In the genomic region with DNA sequence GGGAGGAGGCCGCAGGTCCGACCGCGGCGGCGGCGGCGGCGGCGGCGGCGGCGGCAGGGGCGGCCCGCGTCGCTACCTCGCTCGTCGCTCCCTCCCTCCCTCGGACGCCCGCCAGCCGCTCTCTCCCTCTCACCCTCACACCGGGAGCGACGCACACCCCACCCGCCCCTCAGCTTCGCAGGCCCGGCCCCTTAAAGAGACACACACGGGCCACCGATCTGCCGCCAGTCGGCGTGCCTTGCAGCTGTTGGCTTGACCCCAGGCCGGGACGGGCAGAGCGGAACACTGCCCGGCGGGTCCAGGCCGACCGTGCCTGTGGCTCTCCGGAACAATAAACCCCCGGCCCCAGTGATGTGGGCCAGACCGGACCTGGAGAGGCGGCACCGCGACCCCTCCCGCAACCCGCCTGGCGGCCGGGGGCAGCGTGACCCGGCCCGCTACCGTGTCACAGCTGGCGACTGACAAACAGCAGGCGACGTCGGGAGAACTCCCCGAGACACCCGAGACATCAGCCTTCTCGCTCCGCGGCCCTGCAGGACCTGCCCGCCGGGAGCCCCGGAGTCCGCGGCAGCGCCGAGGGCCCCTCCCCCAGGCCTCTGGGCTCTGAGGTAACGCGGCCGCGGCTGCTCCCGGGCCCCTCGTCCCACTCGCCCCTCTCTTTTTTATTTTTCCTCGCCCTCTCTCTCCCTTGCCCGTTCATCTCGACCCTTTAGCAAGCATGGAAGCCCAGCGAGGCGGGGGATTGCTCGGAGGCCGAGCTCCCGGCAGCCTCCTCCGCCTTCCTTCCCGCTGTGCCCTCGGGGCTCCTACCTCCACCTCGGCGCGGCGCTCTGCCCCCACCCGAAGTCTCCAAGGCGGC, we compare ENCODE assay signal across 8 cellular contexts. TPM values are rescaled to one million over a fixed set of nuclear protein-coding genes. Genes with fewer than 3 reads are reported as not detected.
DNase-seq lines count a peak whose midpoint lies in the region; ATAC-seq and TF ChIP-seq lines count a peak whose summit lies in the region.

A gene with protein sequence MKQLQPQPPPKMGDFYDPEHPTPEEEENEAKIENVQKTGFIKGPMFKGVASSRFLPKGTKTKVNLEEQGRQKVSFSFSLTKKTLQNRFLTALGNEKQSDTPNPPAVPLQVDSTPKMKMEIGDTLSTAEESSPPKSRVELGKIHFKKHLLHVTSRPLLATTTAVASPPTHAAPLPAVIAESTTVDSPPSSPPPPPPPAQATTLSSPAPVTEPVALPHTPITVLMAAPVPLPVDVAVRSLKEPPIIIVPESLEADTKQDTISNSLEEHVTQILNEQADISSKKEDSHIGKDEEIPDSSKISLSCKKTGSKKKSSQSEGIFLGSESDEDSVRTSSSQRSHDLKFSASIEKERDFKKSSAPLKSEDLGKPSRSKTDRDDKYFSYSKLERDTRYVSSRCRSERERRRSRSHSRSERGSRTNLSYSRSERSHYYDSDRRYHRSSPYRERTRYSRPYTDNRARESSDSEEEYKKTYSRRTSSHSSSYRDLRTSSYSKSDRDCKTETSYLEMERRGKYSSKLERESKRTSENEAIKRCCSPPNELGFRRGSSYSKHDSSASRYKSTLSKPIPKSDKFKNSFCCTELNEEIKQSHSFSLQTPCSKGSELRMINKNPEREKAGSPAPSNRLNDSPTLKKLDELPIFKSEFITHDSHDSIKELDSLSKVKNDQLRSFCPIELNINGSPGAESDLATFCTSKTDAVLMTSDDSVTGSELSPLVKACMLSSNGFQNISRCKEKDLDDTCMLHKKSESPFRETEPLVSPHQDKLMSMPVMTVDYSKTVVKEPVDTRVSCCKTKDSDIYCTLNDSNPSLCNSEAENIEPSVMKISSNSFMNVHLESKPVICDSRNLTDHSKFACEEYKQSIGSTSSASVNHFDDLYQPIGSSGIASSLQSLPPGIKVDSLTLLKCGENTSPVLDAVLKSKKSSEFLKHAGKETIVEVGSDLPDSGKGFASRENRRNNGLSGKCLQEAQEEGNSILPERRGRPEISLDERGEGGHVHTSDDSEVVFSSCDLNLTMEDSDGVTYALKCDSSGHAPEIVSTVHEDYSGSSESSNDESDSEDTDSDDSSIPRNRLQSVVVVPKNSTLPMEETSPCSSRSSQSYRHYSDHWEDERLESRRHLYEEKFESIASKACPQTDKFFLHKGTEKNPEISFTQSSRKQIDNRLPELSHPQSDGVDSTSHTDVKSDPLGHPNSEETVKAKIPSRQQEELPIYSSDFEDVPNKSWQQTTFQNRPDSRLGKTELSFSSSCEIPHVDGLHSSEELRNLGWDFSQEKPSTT (N-terminal part only) (minus strand): TSS at position 124 of the 859 bp plus-strand sequence. CDS start 189 bp downstream, outside the sequence.

- H3K36me3 ChIP-seq in hepatocyte (replicated peaks; ENCODE audit: insufficient read depth, low read depth) = no peaks in the 10 kb centered on the region

- peak within 1 kb of the TSS; percentile 96 for H2AFZ ChIP-seq in hepatocyte

- H3K4me1 ChIP-seq in hepatocyte (ENCODE audit: insufficient read depth) = peaks cover 30% of the 10 kb centered on the region

- peak within 1 kb of the TSS; percentile 99 for H3K27ac ChIP-seq in hepatocyte

- ATAC-seq in GM18505 (IDR thresholded peaks at IDR 0.05; ENCODE audit: unreplicated experiment) (peak; percentile 69), HG02884 (IDR thresholded peaks at IDR 0.05; ENCODE audit: unreplicated experiment) (peak; percentile 53), HG03457 (IDR thresholded peaks at IDR 0.05; ENCODE audit: unreplicated experiment) (no peak)

- peak within 1 kb of the TSS; percentile 80 for H3K4me2 ChIP-seq in hepatocyte

- TF ChIP-seq CTCF in astrocyte of the cerebellum (IDR thresholded peaks at IDR 0.05; ENCODE audit: low read depth, low read length, missing control alignments) = peak; percentile 30
- TF ChIP-seq CTCF in hepatocyte (IDR thresholded peaks at IDR 0.05; ENCODE audit: poor library complexity) = peak; percentile 28

- H3K79me2 ChIP-seq in hepatocyte = peaks cover 80% of the 10 kb centered on the region

- in situ Hi-C loops in astrocyte of the cerebellum (cut with HindIII; ENCODE audit: low sequenced_read_pairs) = no loop called here

- H3K4me3 ChIP-seq in astrocyte of the cerebellum (ENCODE audit: low read depth, low read length) = peak within 1 kb of the TSS; percentile 95
- H3K4me3 ChIP-seq in hepatocyte = peak within 1 kb of the TSS; percentile 100

- no peaks in the 10 kb centered on the region for H3K9me3 ChIP-seq in hepatocyte (ENCODE audit: low read depth)

- peak; percentile 57 for TF ChIP-seq POLR2A in GM18505 (IDR thresholded peaks at IDR 0.05; ENCODE audit: borderline replicate concordance, extremely low read depth, insufficient read depth, insufficient read length)

- peaks cover 37% of the 10 kb centered on the region for H4K20me1 ChIP-seq in hepatocyte (ENCODE audit: insufficient read depth, poor library complexity, severe bottlenecking)

- DNase-seq in NCI-H187 (lab: John Stamatoyannopoulos, UW) = peak; percentile 21 to 72
- peak; percentile 78 for DNase-seq in T-helper 9 cell
- DNase-seq in astrocyte of the cerebellum (ENCODE audit: low read depth) = peak; percentile 71
- DNase-seq in hepatocyte (ENCODE audit: low spot score) = peak; percentile 96
- peak; percentile 96 for DNase-seq in retina

- no peaks in the 10 kb centered on the region for H3K27me3 ChIP-seq in hepatocyte

- H3K9me2 ChIP-seq in hepatocyte (replicated peaks; ENCODE audit: insufficient read depth) = no peaks in the 10 kb centered on the region

- 1% methylated on average over 47 of the region's 96 CpGs for WGBS in hepatocyte (ENCODE audit: low lambda C conversion rate, missing lambda C conversion rate)

RNA-seq across cellular contexts. Expression of the gene that starts here (rescaled TPM):
- 34.4 and 37.8 TPM in 2 replicates for total RNA-seq in hepatocyte
- polyA plus RNA-seq in hepatocyte = 11.4 and 11.9 TPM in 2 replicates
